In the genomic region with DNA sequence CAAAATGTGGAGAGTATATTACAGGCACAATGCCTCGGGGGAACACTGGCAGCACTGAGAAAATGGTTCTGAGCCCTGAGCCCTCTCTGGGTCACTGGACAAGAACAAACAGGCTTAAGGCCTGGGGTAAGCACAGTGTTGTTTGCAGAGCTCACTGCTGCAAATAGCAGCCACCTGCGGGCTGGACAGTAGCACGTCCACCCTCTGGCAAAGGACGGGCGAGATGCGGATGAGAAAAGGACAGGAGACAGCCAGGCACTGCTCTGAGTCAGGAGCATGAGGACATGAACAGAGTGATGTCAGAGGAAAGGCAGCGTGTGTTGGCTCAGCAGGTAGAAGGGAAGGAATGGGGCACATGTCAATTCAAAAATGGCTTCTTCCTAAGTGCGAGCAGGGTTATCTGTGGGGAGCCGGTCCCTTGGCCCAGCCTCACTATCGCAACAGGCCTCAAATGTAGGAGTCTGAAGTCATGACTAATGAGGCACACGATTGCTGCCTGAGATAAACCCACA, we compare ENCODE assay signal across 1 cellular context.
A peak's percentile ranks its signal among the peaks of the same experiment; 100 is the strongest.
TF ChIP-seq lines count a peak whose summit lies in the region.

No MANE protein-coding gene starts in this region.

TF ChIP-seq in K562, 482 proteins besides CTCF, POLR2A, EP300 and RAD21 (continued from another document and continues in another):
- TF ChIP-seq, protein P1, sequence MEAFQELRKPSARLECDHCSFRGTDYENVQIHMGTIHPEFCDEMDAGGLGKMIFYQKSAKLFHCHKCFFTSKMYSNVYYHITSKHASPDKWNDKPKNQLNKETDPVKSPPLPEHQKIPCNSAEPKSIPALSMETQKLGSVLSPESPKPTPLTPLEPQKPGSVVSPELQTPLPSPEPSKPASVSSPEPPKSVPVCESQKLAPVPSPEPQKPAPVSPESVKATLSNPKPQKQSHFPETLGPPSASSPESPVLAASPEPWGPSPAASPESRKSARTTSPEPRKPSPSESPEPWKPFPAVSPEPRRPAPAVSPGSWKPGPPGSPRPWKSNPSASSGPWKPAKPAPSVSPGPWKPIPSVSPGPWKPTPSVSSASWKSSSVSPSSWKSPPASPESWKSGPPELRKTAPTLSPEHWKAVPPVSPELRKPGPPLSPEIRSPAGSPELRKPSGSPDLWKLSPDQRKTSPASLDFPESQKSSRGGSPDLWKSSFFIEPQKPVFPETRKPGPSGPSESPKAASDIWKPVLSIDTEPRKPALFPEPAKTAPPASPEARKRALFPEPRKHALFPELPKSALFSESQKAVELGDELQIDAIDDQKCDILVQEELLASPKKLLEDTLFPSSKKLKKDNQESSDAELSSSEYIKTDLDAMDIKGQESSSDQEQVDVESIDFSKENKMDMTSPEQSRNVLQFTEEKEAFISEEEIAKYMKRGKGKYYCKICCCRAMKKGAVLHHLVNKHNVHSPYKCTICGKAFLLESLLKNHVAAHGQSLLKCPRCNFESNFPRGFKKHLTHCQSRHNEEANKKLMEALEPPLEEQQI (IDR thresholded peaks at IDR 0.05) = peak; percentile 62; the same call in 1 of the 2 replicates
- no peak for TF ChIP-seq CAMTA2 (CRISPR knock-in tag; conservative IDR thresholded peaks at IDR 0.05)
- TF ChIP-seq HDAC2 (IDR thresholded peaks at IDR 0.05) = peak; percentile 82
- no peak for TF ChIP-seq ZNF263 (CRISPR knock-in tag; IDR thresholded peaks at IDR 0.05; ENCODE audit: borderline replicate concordance)
- TF ChIP-seq TAF7 (tag; IDR thresholded peaks at IDR 0.05) = 0 out of 2 replicates have a peak, but pooled peaks have one; percentile 33
- TF ChIP-seq NCOR1 (IDR thresholded peaks at IDR 0.05) = peak; percentile 63; the same call in 1 of the 2 replicates
- no peak for TF ChIP-seq FOXA1 (IDR thresholded peaks at IDR 0.05; ENCODE audit: borderline replicate concordance)
- no peak for TF ChIP-seq BMI1 (IDR thresholded peaks at IDR 0.05; ENCODE audit: low read length)
- TF ChIP-seq, protein P2, sequence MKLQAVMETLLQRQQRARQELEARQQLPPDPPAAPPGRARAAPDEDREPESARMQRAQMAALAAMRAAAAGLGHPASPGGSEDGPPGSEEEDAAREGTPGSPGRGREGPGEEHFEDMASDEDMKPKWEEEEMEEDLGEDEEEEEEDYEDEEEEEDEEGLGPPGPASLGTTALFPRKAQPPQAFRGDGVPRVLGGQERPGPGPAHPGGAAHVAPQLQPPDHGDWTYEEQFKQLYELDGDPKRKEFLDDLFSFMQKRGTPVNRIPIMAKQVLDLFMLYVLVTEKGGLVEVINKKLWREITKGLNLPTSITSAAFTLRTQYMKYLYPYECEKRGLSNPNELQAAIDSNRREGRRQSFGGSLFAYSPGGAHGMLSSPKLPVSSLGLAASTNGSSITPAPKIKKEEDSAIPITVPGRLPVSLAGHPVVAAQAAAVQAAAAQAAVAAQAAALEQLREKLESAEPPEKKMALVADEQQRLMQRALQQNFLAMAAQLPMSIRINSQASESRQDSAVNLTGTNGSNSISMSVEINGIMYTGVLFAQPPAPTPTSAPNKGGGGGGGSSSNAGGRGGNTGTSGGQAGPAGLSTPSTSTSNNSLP (IDR thresholded peaks at IDR 0.05; ENCODE audit: borderline replicate concordance, low read depth, low read length) = 0 out of 2 replicates have a peak, but pooled peaks have one; percentile 38
- TF ChIP-seq FOXK2 (conservative IDR thresholded peaks at IDR 0.05 in 1 of 2, IDR thresholded peaks at IDR 0.05 in 1 of 2; ENCODE audit: low read depth in 2 of 2) = peak; percentile 16 to 23; a peak in 1 of 4 replicates
- TF ChIP-seq ZNF140 (CRISPR knock-in tag; IDR thresholded peaks at IDR 0.05) = no peak
- TF ChIP-seq SMAD3 (CRISPR knock-in tag; conservative IDR thresholded peaks at IDR 0.05) = peak; percentile 73
- TF ChIP-seq HSF4 (CRISPR knock-in tag; IDR thresholded peaks at IDR 0.05; ENCODE audit: borderline replicate concordance) = peak; percentile 90
- peak; percentile 58; the same call in 1 of the 2 replicates for TF ChIP-seq ZEB2 (IDR thresholded peaks at IDR 0.05)
- TF ChIP-seq ZNF175 (CRISPR knock-in tag; IDR thresholded peaks at IDR 0.05; ENCODE audit: low read depth) = peak; percentile 84
- peak; percentile 45 for TF ChIP-seq GATA2 (CRISPR knock-in tag; IDR thresholded peaks at IDR 0.05)
- no peak for TF ChIP-seq U2AF1 (optimal IDR thresholded peaks at IDR 0.05; ENCODE audit: low read depth, low read length)
- peak; percentile 24; the same call in 1 of the 2 replicates for TF ChIP-seq STAT5A (IDR thresholded peaks at IDR 0.05; ENCODE audit: borderline replicate concordance, low read length)
- TF ChIP-seq, protein P3, sequence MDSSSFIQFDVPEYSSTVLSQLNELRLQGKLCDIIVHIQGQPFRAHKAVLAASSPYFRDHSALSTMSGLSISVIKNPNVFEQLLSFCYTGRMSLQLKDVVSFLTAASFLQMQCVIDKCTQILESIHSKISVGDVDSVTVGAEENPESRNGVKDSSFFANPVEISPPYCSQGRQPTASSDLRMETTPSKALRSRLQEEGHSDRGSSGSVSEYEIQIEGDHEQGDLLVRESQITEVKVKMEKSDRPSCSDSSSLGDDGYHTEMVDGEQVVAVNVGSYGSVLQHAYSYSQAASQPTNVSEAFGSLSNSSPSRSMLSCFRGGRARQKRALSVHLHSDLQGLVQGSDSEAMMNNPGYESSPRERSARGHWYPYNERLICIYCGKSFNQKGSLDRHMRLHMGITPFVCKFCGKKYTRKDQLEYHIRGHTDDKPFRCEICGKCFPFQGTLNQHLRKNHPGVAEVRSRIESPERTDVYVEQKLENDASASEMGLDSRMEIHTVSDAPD (CRISPR knock-in tag; IDR thresholded peaks at IDR 0.05) = peak; percentile 76
- TF ChIP-seq SAFB2 (IDR thresholded peaks at IDR 0.05; ENCODE audit: borderline replicate concordance, low read depth, low read length, severe bottlenecking) = no peak
- 0 out of 2 replicates have a peak, but pooled peaks have one; percentile 43 for TF ChIP-seq TRIM28 (IDR thresholded peaks at IDR 0.05)
- no peak for TF ChIP-seq SIRT6 (IDR thresholded peaks at IDR 0.05; ENCODE audit: low read depth, low read length)
- no peak for TF ChIP-seq ESRRA (IDR thresholded peaks at IDR 0.05; ENCODE audit: borderline replicate concordance, low read depth)
- no peak for TF ChIP-seq NCOA6 (IDR thresholded peaks at IDR 0.05)
- peak; percentile 30; the same call in 1 of the 2 replicates for TF ChIP-seq MAFG (tag; conservative IDR thresholded peaks at IDR 0.05)
- TF ChIP-seq XRCC4 (IDR thresholded peaks at IDR 0.05; ENCODE audit: extremely low read depth, insufficient read depth, insufficient read length) = no peak
- 0 out of 2 replicates have a peak, but pooled peaks have one; percentile 50 for TF ChIP-seq HIVEP1 (CRISPR knock-in tag; IDR thresholded peaks at IDR 0.05)
- TF ChIP-seq, protein P4, sequence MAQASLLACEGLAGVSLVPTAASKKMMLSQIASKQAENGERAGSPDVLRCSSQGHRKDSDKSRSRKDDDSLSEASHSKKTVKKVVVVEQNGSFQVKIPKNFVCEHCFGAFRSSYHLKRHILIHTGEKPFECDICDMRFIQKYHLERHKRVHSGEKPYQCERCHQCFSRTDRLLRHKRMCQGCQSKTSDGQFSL (CRISPR knock-in tag; IDR thresholded peaks at IDR 0.05) = no peak
- TF ChIP-seq, protein P4 (tag; IDR thresholded peaks at IDR 0.05) = 0 out of 4 replicates have a peak, but pooled peaks of 1 of the 2 experiments have one; percentile 44
- TF ChIP-seq JUND (IDR thresholded peaks at IDR 0.05; ENCODE audit: borderline replicate concordance, low read depth, low read length) = peak; percentile 81
- TF ChIP-seq JUND (tag; IDR thresholded peaks at IDR 0.05; ENCODE audit: borderline replicate concordance, low read depth, low read length) = peak; percentile 85; the same call in 2 of the 3 replicates
- no peak for TF ChIP-seq ZFP1 (CRISPR knock-in tag; IDR thresholded peaks at IDR 0.05)
- TF ChIP-seq SRSF3 (IDR thresholded peaks at IDR 0.05; ENCODE audit: insufficient read depth, low read length) = no peak
- TF ChIP-seq BRF1 (IDR thresholded peaks at IDR 0.05; ENCODE audit: borderline replicate concordance, extremely low read depth, insufficient read length) = no peak
- peak; percentile 93 for TF ChIP-seq NFRKB (IDR thresholded peaks at IDR 0.05; ENCODE audit: low read depth)
- TF ChIP-seq ZNF41 (CRISPR knock-in tag; conservative IDR thresholded peaks at IDR 0.05) = peak; percentile 71; the same call in 1 of the 2 replicates
- no peak for TF ChIP-seq PHF21A (IDR thresholded peaks at IDR 0.05; ENCODE audit: borderline replicate concordance, low read depth)
- no peak for TF ChIP-seq ZBTB1 (CRISPR knock-in tag; IDR thresholded peaks at IDR 0.05; ENCODE audit: borderline replicate concordance, low read depth)
- TF ChIP-seq, protein P5, sequence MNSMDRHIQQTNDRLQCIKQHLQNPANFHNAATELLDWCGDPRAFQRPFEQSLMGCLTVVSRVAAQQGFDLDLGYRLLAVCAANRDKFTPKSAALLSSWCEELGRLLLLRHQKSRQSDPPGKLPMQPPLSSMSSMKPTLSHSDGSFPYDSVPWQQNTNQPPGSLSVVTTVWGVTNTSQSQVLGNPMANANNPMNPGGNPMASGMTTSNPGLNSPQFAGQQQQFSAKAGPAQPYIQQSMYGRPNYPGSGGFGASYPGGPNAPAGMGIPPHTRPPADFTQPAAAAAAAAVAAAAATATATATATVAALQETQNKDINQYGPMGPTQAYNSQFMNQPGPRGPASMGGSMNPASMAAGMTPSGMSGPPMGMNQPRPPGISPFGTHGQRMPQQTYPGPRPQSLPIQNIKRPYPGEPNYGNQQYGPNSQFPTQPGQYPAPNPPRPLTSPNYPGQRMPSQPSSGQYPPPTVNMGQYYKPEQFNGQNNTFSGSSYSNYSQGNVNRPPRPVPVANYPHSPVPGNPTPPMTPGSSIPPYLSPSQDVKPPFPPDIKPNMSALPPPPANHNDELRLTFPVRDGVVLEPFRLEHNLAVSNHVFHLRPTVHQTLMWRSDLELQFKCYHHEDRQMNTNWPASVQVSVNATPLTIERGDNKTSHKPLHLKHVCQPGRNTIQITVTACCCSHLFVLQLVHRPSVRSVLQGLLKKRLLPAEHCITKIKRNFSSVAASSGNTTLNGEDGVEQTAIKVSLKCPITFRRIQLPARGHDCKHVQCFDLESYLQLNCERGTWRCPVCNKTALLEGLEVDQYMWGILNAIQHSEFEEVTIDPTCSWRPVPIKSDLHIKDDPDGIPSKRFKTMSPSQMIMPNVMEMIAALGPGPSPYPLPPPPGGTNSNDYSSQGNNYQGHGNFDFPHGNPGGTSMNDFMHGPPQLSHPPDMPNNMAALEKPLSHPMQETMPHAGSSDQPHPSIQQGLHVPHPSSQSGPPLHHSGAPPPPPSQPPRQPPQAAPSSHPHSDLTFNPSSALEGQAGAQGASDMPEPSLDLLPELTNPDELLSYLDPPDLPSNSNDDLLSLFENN (IDR thresholded peaks at IDR 0.05; ENCODE audit: low read depth in 2 of 2, low read length in 2 of 2) = 0 out of 4 replicates have a peak, but pooled peaks of 1 of the 2 experiments have one; percentile 29
- TF ChIP-seq, protein P6, sequence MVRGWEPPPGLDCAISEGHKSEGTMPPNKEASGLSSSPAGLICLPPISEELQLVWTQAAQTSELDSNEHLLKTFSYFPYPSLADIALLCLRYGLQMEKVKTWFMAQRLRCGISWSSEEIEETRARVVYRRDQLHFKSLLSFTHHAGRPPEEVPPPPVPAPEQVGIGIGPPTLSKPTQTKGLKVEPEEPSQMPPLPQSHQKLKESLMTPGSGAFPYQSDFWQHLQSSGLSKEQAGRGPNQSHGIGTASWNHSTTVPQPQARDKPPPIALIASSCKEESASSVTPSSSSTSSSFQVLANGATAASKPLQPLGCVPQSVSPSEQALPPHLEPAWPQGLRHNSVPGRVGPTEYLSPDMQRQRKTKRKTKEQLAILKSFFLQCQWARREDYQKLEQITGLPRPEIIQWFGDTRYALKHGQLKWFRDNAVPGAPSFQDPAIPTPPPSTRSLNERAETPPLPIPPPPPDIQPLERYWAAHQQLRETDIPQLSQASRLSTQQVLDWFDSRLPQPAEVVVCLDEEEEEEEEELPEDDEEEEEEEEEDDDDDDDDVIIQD (CRISPR knock-in tag; IDR thresholded peaks at IDR 0.05) = no peak
- 0 out of 2 replicates have a peak, but pooled peaks have one; percentile 72 for TF ChIP-seq ZNF644 (tag; IDR thresholded peaks at IDR 0.05; ENCODE audit: low read depth)
- peak; percentile 48; the same call in 1 of the 2 replicates for TF ChIP-seq BACH1 (tag; IDR thresholded peaks at IDR 0.05)
- peak; percentile 73; the same call in 1 of the 2 replicates for TF ChIP-seq ZNF766 (CRISPR knock-in tag; conservative IDR thresholded peaks at IDR 0.05)
- TF ChIP-seq, protein P7, sequence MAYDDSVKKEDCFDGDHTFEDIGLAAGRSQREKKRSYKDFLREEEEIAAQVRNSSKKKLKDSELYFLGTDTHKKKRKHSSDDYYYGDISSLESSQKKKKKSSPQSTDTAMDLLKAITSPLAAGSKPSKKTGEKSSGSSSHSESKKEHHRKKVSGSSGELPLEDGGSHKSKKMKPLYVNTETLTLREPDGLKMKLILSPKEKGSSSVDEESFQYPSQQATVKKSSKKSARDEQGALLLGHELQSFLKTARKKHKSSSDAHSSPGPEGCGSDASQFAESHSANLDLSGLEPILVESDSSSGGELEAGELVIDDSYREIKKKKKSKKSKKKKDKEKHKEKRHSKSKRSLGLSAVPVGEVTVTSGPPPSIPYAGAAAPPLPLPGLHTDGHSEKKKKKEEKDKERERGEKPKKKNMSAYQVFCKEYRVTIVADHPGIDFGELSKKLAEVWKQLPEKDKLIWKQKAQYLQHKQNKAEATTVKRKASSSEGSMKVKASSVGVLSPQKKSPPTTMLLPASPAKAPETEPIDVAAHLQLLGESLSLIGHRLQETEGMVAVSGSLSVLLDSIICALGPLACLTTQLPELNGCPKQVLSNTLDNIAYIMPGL (CRISPR knock-in tag; IDR thresholded peaks at IDR 0.05) = no peak
- no peak for TF ChIP-seq ZNF324 (CRISPR knock-in tag; IDR thresholded peaks at IDR 0.05)
- TF ChIP-seq SREBF1 (IDR thresholded peaks at IDR 0.05; ENCODE audit: borderline replicate concordance, low read depth, low read length) = no peak
- TF ChIP-seq ERF (CRISPR knock-in tag; IDR thresholded peaks at IDR 0.05) = 0 out of 2 replicates have a peak, but pooled peaks have one; percentile 44
- TF ChIP-seq, protein P8, sequence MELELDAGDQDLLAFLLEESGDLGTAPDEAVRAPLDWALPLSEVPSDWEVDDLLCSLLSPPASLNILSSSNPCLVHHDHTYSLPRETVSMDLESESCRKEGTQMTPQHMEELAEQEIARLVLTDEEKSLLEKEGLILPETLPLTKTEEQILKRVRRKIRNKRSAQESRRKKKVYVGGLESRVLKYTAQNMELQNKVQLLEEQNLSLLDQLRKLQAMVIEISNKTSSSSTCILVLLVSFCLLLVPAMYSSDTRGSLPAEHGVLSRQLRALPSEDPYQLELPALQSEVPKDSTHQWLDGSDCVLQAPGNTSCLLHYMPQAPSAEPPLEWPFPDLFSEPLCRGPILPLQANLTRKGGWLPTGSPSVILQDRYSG (tag; conservative IDR thresholded peaks at IDR 0.05; ENCODE audit: low read depth) = peak; percentile 92
- TF ChIP-seq, protein P9, sequence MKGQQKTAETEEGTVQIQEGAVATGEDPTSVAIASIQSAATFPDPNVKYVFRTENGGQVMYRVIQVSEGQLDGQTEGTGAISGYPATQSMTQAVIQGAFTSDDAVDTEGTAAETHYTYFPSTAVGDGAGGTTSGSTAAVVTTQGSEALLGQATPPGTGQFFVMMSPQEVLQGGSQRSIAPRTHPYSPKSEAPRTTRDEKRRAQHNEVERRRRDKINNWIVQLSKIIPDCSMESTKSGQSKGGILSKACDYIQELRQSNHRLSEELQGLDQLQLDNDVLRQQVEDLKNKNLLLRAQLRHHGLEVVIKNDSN (CRISPR knock-in tag; IDR thresholded peaks at IDR 0.05) = peak; percentile 52
- TF ChIP-seq MAFF (IDR thresholded peaks at IDR 0.05; ENCODE audit: low read length) = no peak
- TF ChIP-seq TRIM24 (IDR thresholded peaks at IDR 0.05) = peak in 1 of 2 experiments; percentile 78; a peak in 2 of 4 replicates
- no peak for TF ChIP-seq COPS2 (conservative IDR thresholded peaks at IDR 0.05)
